ENCODE assay signal across 7 cellular contexts in the genomic region with DNA sequence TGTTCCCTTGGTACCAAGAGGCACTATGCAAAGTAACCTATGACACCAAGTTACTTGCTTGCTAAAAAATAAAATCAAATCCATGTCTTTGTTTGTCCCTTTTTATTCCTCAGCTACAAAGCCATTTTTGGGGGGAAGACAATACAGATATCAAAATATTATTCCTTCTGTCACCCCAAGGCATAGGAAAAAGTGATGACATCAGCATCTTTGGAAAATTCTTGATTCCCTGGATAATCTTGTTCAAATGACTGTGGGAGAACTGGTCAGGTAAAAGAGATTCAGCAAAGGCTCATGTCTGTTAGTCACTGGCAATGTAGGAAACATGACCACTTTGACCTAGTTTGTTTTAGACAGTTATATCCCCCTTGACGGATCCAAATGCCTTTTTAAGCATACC.
"Had no signal": no experiment of that assay in that cellular context is flagged by ENCODE, and none has a peak within 500 bp of the region (broad histone marks: within the 10 kb centered on the region; RNA-seq: fewer than 3 reads in every experiment).

No MANE protein-coding gene starts in this region.

- H3K4me3 ChIP-seq: GM23248 had no signal

- DNase-seq: GM23248, GOT3, H9, HCEC 1CT, KBM-7 had no signal

- H2AFZ ChIP-seq: GM23248 had no signal

- H3K27ac ChIP-seq: GM23248 had no signal

- FAIRE-seq: H54, HTR-8/SVneo had no signal

- H3K9ac ChIP-seq: GM23248 had no signal
